In the genomic region with DNA sequence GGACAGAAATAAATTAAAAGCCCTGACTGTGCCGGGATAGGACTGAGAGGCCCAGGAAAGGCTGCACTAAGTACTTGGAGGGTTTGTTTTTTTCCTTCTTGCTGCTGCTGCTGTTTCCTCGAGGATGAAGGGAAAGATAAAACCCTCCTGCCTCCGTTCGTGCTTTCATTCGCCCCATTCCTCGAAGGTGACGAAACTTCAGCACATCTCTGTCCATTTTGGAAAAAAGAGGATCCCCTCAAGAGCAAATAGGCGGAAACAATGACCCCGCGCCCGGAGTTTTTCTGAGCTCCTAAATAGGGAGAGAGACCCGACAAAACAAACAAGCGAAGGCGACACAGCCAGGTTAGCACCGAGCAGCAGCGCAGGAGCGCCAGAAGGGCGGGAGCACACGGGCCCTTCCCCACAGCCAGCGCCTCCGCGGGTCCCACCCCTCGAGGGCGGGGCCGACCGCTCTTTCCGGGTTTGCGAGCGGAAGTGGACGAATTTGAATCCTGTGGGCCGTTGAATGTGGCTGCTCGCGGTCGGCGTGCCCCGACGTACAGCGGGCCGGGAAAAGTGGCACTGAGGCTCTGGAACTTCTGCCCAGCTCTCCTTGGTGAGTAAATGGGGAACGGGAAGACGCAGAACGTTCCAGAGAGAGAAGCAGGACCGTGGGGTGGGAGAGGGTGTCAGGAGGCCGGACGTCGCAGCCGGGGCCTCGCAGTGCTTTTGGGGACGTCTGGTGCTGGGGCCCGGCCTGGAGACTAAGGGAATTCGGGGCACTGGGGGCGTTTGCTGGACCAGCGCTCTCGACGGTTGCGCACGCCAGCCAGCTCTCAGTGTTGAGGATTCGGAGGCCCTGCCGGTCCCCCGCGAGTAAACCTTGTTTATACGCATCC, we compare ENCODE assay signal across 8 cellular contexts. TPM values are rescaled to one million over a fixed set of nuclear protein-coding genes. Genes with fewer than 3 reads are reported as not detected.
DNase-seq lines count a peak whose midpoint lies in the region; ATAC-seq and TF ChIP-seq lines count a peak whose summit lies in the region.

G2E3 (plus strand) TSS at position 484 of the 881 bp plus-strand sequence. CDS start 21,922 bp downstream, outside the sequence.

- peaks cover 4 to 14% of the 10 kb centered on the region in 2 donors for H3K36me3 Mint-ChIP-seq in CD14-positive monocyte
- peaks cover 23% of the 10 kb centered on the region for H3K36me3 Mint-ChIP-seq in activated CD8-positive, alpha-beta T cell treated with anti-CD3 and anti-CD28 coated beads for 36 hours (ENCODE audit: low read depth)

- intact Hi-C loops in CD14-positive monocyte (cut with micrococcal nuclease): no loop called here
- intact Hi-C loops in activated CD8-positive, alpha-beta T cell treated with anti-CD3 and anti-CD28 coated beads for 36 hours (cut with micrococcal nuclease): loop anchor here (5.0 kb wide), 1 partner anchor 63 kb away; the partner anchor contains the start of gene SCFD1
- intact Hi-C loops in lower lobe of right lung (cut with DNase I): no loop called here

- peaks cover 3% of the 10 kb centered on the region for H3K9me3 ChIP-seq in ectodermal cell (ENCODE audit: control insufficient read depth, low read length)
- no peaks in the 10 kb centered on the region for H3K9me3 ChIP-seq in lower lobe of right lung

- peaks cover 4% of the 10 kb centered on the region for H3K4me1 ChIP-seq in ectodermal cell (ENCODE audit: control insufficient read depth, insufficient read depth, low read length)
- H3K4me1 ChIP-seq in lower lobe of right lung: peaks cover 15% of the 10 kb centered on the region

- DNase-seq in CD14-positive monocyte (ENCODE audit: low spot score): peak; percentile 76
- peak; percentile 95 for DNase-seq in NCI-H748 (lab: John Stamatoyannopoulos, UW; ENCODE audit: unreplicated experiment)
- DNase-seq in activated CD8-positive, alpha-beta T cell treated with anti-CD3 and anti-CD28 coated beads for 36 hours: peak; percentile 90
- peak; percentile 92 for DNase-seq in lower lobe of right lung
- DNase-seq in stimulated activated CD4-positive, alpha-beta T cell treated with anti-CD3 and anti-CD28 coated beads, TNF-alpha, amount 100 ng/mL, for 24 hours (ENCODE audit: low read depth in 3 of 3): peak; percentile 80 to 90 (median 82)

- H3K4me3 ChIP-seq in ectodermal cell (ENCODE audit: insufficient read depth, low read depth, low read length) (peak within 1 kb of the TSS; percentile 97), lower lobe of right lung (peak within 1 kb of the TSS; percentile 82)

- ATAC-seq in GM19395 (IDR thresholded peaks at IDR 0.05; ENCODE audit: unreplicated experiment): peak; percentile 99
- ATAC-seq in HG03558 (IDR thresholded peaks at IDR 0.05; ENCODE audit: extremely low read depth, unreplicated experiment): peak; percentile 93
- ATAC-seq in activated CD8-positive, alpha-beta T cell treated with anti-CD3 and anti-CD28 coated beads for 36 hours: peak; percentile 100
- ATAC-seq in lower lobe of right lung: peak; percentile 99 to 100

- H3K36me3 ChIP-seq in ectodermal cell (ENCODE audit: control insufficient read depth, insufficient read depth, low read length) (peaks cover 12% of the 10 kb centered on the region), lower lobe of right lung (no peaks in the 10 kb centered on the region)

- CTCF ChIA-PET in activated CD8-positive, alpha-beta T cell treated with anti-CD3 and anti-CD28 coated beads for 36 hours (lab: Charles Lee): interaction anchor here (0.7 to 1.7 kb wide), 2 partner anchors 9 to 63 kb away, joined by 3 read pairs; partner anchors contain the start of gene SCFD1

- 4% methylated on average over 62 of the region's 62 CpGs for WGBS in ectodermal cell, 2 experiments

- H3K27me3 ChIP-seq in ectodermal cell (ENCODE audit: control insufficient read depth, insufficient read depth, low read length, poor library complexity, severe bottlenecking) (no peaks in the 10 kb centered on the region), lower lobe of right lung (ENCODE audit: low read depth) (no peaks in the 10 kb centered on the region)

- H3K4me1 Mint-ChIP-seq in CD14-positive monocyte: peaks cover 28% of the 10 kb centered on the region
- peaks cover 26% of the 10 kb centered on the region for H3K4me1 Mint-ChIP-seq in activated CD8-positive, alpha-beta T cell treated with anti-CD3 and anti-CD28 coated beads for 36 hours (ENCODE audit: low read depth)

- POLR2A ChIA-PET in activated CD8-positive, alpha-beta T cell treated with anti-CD3 and anti-CD28 coated beads for 36 hours (lab: Charles Lee): interaction anchor here (0.7 to 1.5 kb wide), 3 partner anchors 31 to 432 kb away, joined by 3 to 6 read pairs (median 3); no protein-coding TSS in a partner anchor

- H3K27ac ChIP-seq in ectodermal cell (ENCODE audit: insufficient read depth, low read depth, low read length, poor library complexity, severe bottlenecking) (peak within 1 kb of the TSS; percentile 73), lower lobe of right lung (peak within 1 kb of the TSS; percentile 83)

- no peak for TF ChIP-seq CTCF in CD14-positive monocyte (IDR thresholded peaks at IDR 0.05)
- TF ChIP-seq CTCF in activated CD8-positive, alpha-beta T cell treated with anti-CD3 and anti-CD28 coated beads for 36 hours (IDR thresholded peaks at IDR 0.05): no peak
- TF ChIP-seq CTCF in lower lobe of right lung (IDR thresholded peaks at IDR 0.05): no peak

- H3K27me3 Mint-ChIP-seq in CD14-positive monocyte (ENCODE audit: low read depth in 3 of 3): peaks cover 0 to 5% (median 3%) of the 10 kb centered on the region in 3 donors
- peaks cover 4% of the 10 kb centered on the region for H3K27me3 Mint-ChIP-seq in activated CD8-positive, alpha-beta T cell treated with anti-CD3 and anti-CD28 coated beads for 36 hours

- peaks cover 0 to 6% (median 2%) of the 10 kb centered on the region in 7 donors for H3K9me3 Mint-ChIP-seq in CD14-positive monocyte
- H3K9me3 Mint-ChIP-seq in activated CD8-positive, alpha-beta T cell treated with anti-CD3 and anti-CD28 coated beads for 36 hours: no peaks in the 10 kb centered on the region

- H3K27ac Mint-ChIP-seq in CD14-positive monocyte: peak within 1 kb of the TSS; percentile 96 to 100 (median 99)
- peak within 1 kb of the TSS; percentile 100 for H3K27ac Mint-ChIP-seq in activated CD8-positive, alpha-beta T cell treated with anti-CD3 and anti-CD28 coated beads for 36 hours

- peak within 1 kb of the TSS; percentile 100 for H3K4me3 Mint-ChIP-seq in CD14-positive monocyte
- H3K4me3 Mint-ChIP-seq in activated CD8-positive, alpha-beta T cell treated with anti-CD3 and anti-CD28 coated beads for 36 hours: peak within 1 kb of the TSS; percentile 98

RNA-seq across cellular contexts. Expression of gene G2E3, which starts in this region (rescaled TPM):
- 10 to 100 TPM in 1 of 2 donors, 1 to 10 TPM in 1; 5.6 to 12.1 TPM for polyA plus RNA-seq in CD14-positive monocyte
- 10 to 100 TPM; 21.5 to 27.0 TPM for total RNA-seq in activated CD8-positive, alpha-beta T cell treated with anti-CD3 and anti-CD28 coated beads for 36 hours
- polyA plus RNA-seq in ectodermal cell (2013, experiment 1 of 4): 59.1 TPM
- 55.1 TPM for polyA plus RNA-seq in ectodermal cell (2013, experiment 2 of 4)
- 49.3 TPM for polyA plus RNA-seq in ectodermal cell (2013, experiment 3 of 4)
- 54.7 TPM for polyA plus RNA-seq in ectodermal cell (2013, experiment 4 of 4)
- 14.3 TPM for total RNA-seq in lower lobe of right lung

Comparison
In these comparisons a context has a peak if more than half of its experiments do, and no peak if none do; other contexts are left out.
1. Peak in every context shown above with its lines: DNase-seq, ATAC-seq, H3K4me3 ChIP-seq and H3K27ac ChIP-seq.